In genomic region chr9:128349125-128349524, GRCh38 we compare ENCODE assay signal across 17 cellular contexts. TPM values are rescaled to one million over a fixed set of nuclear protein-coding genes. Genes with fewer than 3 reads are reported as not detected.
DNase-seq lines count a peak whose midpoint lies in the region; ATAC-seq and TF ChIP-seq lines count a peak whose summit lies in the region.
"Had no signal": no experiment of that assay in that cellular context is flagged by ENCODE, and none has a peak within 500 bp of the region (broad histone marks: within the 10 kb centered on the region; RNA-seq: fewer than 3 reads in every experiment).

No MANE protein-coding gene starts in this region.

- no peaks in the 10 kb centered on the region for H3K9me3 Mint-ChIP-seq in activated naive CD8-positive, alpha-beta T cell treated with anti-CD3 and anti-CD28 coated beads, Interleukin-2, amount 10 ng/mL, durations not matched to agents 7 days and 5 days
- H3K9me3 Mint-ChIP-seq in activated naive CD8-positive, alpha-beta T cell treated with anti-CD3 and anti-CD28 coated beads, Interleukin-2, amount 50 U/mL, for 24 hours = no peaks in the 10 kb centered on the region
- no peaks in the 10 kb centered on the region for H3K9me3 Mint-ChIP-seq in memory B cell
- no peaks in the 10 kb centered on the region for H3K9me3 Mint-ChIP-seq in stimulated activated effector memory CD8-positive, alpha-beta T cell treated with anti-CD3 and anti-CD28 coated beads, Interleukin-12 subunit alpha, Interleukin-12 subunit beta, amount 100 ng/mL, for 72 hours
- H3K9me3 Mint-ChIP-seq: CD8-positive, alpha-beta T cell; GM23338; H9 had no signal

- no peak overlapping the region for H3K4me3 Mint-ChIP-seq in activated naive CD8-positive, alpha-beta T cell treated with anti-CD3 and anti-CD28 coated beads, Interleukin-2, amount 10 ng/mL, durations not matched to agents 7 days and 5 days
- H3K4me3 Mint-ChIP-seq in activated naive CD8-positive, alpha-beta T cell treated with anti-CD3 and anti-CD28 coated beads, Interleukin-2, amount 50 U/mL, for 24 hours = no peak overlapping the region
- H3K4me3 Mint-ChIP-seq in memory B cell = no peak overlapping the region
- no peak overlapping the region for H3K4me3 Mint-ChIP-seq in stimulated activated effector memory CD8-positive, alpha-beta T cell treated with anti-CD3 and anti-CD28 coated beads, Interleukin-12 subunit alpha, Interleukin-12 subunit beta, amount 100 ng/mL, for 72 hours
- H3K4me3 Mint-ChIP-seq: B cell; CD8-positive, alpha-beta T cell; GM23338 had no signal

- H3K27me3 ChIP-seq in BE2C = no peaks in the 10 kb centered on the region

- no peak overlapping the region for H3K4me3 ChIP-seq in BE2C (ENCODE audit: low read depth, low read length)
- H3K4me3 ChIP-seq: GM23338 had no signal

- H3K4me1 ChIP-seq in BE2C = no peaks in the 10 kb centered on the region
- H3K4me1 ChIP-seq: Caco-2 had no signal

- peaks cover 48% of the 10 kb centered on the region for H3K36me3 ChIP-seq in BE2C

- H3K27me3 Mint-ChIP-seq in activated naive CD8-positive, alpha-beta T cell treated with anti-CD3 and anti-CD28 coated beads, Interleukin-2, amount 10 ng/mL, durations not matched to agents 7 days and 5 days = no peaks in the 10 kb centered on the region
- H3K27me3 Mint-ChIP-seq in activated naive CD8-positive, alpha-beta T cell treated with anti-CD3 and anti-CD28 coated beads, Interleukin-2, amount 50 U/mL, for 24 hours = no peaks in the 10 kb centered on the region
- H3K27me3 Mint-ChIP-seq in memory B cell = no peaks in the 10 kb centered on the region
- H3K27me3 Mint-ChIP-seq: B cell had no signal

- H3K9me3 ChIP-seq in BE2C = no peaks in the 10 kb centered on the region
- H3K9me3 ChIP-seq: Caco-2 had no signal

- POLR2A ChIA-PET in activated naive CD8-positive, alpha-beta T cell treated with anti-CD3 and anti-CD28 coated beads, Interleukin-2, amount 10 ng/mL, durations not matched to agents 7 days and 5 days (lab: Charles Lee) = no interaction called here
- POLR2A ChIA-PET in RWPE1 (lab: Yijun Ruan, JAX; ENCODE audit: low non-redundant PET) = interaction anchor here (0.5 kb wide), 1 partner anchor 209 kb away, joined by 7 read pairs; no protein-coding TSS in a partner anchor

- DNase-seq in activated naive CD8-positive, alpha-beta T cell treated with anti-CD3 and anti-CD28 coated beads, Interleukin-2, amount 10 ng/mL, durations not matched to agents 7 days and 5 days = no peak
- no peak for DNase-seq in activated naive CD8-positive, alpha-beta T cell treated with anti-CD3 and anti-CD28 coated beads, Interleukin-2, amount 50 U/mL, for 24 hours
- no peak for DNase-seq in RWPE1 (ENCODE audit: low spot score)
- DNase-seq in memory B cell (ENCODE audit: low spot score in 2 of 2) = no peak
- DNase-seq in stimulated activated effector memory CD8-positive, alpha-beta T cell treated with anti-CD3 and anti-CD28 coated beads, Interleukin-12 subunit alpha, Interleukin-12 subunit beta, amount 100 ng/mL, for 72 hours (ENCODE audit: low spot score in 2 of 2) = no peak
- no peak for DNase-seq in BE2C
- DNase-seq: C1 segment of cervical spinal cord; Caco-2; CD8-positive, alpha-beta T cell; DMS153; DND-41; H9 had no signal

- no peaks in the 10 kb centered on the region for H3K4me1 Mint-ChIP-seq in activated naive CD8-positive, alpha-beta T cell treated with anti-CD3 and anti-CD28 coated beads, Interleukin-2, amount 10 ng/mL, durations not matched to agents 7 days and 5 days
- H3K4me1 Mint-ChIP-seq in activated naive CD8-positive, alpha-beta T cell treated with anti-CD3 and anti-CD28 coated beads, Interleukin-2, amount 50 U/mL, for 24 hours = no peaks in the 10 kb centered on the region
- H3K4me1 Mint-ChIP-seq in memory B cell = no peaks in the 10 kb centered on the region
- H3K4me1 Mint-ChIP-seq in stimulated activated effector memory CD8-positive, alpha-beta T cell treated with anti-CD3 and anti-CD28 coated beads, Interleukin-12 subunit alpha, Interleukin-12 subunit beta, amount 100 ng/mL, for 72 hours = no peaks in the 10 kb centered on the region
- H3K4me1 Mint-ChIP-seq: B cell, GM23338, H9 had no signal

- ATAC-seq in activated naive CD8-positive, alpha-beta T cell treated with anti-CD3 and anti-CD28 coated beads, Interleukin-2, amount 10 ng/mL, durations not matched to agents 7 days and 5 days (ENCODE audit: low read depth) = no peak
- no peak for ATAC-seq in activated naive CD8-positive, alpha-beta T cell treated with anti-CD3 and anti-CD28 coated beads, Interleukin-2, amount 50 U/mL, for 24 hours
- ATAC-seq in memory B cell (ENCODE audit: low read depth) (no peak), GM21526 (IDR thresholded peaks at IDR 0.05; ENCODE audit: low FRiP score, unreplicated experiment) (no peak), GM18502 (IDR thresholded peaks at IDR 0.05; ENCODE audit: poor library complexity, unreplicated experiment) (no peak)
- no peak for ATAC-seq in stimulated activated effector memory CD8-positive, alpha-beta T cell treated with anti-CD3 and anti-CD28 coated beads, Interleukin-12 subunit alpha, Interleukin-12 subunit beta, amount 100 ng/mL, for 72 hours
- ATAC-seq: CD8-positive, alpha-beta T cell; GM23338; HCT116 had no signal

- TF ChIP-seq CTCF in RWPE1 (conservative IDR thresholded peaks at IDR 0.05; ENCODE audit: low read depth) = no peak
- no peak for TF ChIP-seq CTCF in BE2C (IDR thresholded peaks at IDR 0.05; ENCODE audit: low read depth, low read length)

- H3K27ac Mint-ChIP-seq in activated naive CD8-positive, alpha-beta T cell treated with anti-CD3 and anti-CD28 coated beads, Interleukin-2, amount 10 ng/mL, durations not matched to agents 7 days and 5 days = peak overlapping the region; percentile 14
- no peak overlapping the region for H3K27ac Mint-ChIP-seq in activated naive CD8-positive, alpha-beta T cell treated with anti-CD3 and anti-CD28 coated beads, Interleukin-2, amount 50 U/mL, for 24 hours
- H3K27ac Mint-ChIP-seq in memory B cell = peak overlapping the region; percentile 67
- H3K27ac Mint-ChIP-seq in stimulated activated effector memory CD8-positive, alpha-beta T cell treated with anti-CD3 and anti-CD28 coated beads, Interleukin-12 subunit alpha, Interleukin-12 subunit beta, amount 100 ng/mL, for 72 hours = peak overlapping the region; percentile 71
- H3K27ac Mint-ChIP-seq: B cell; CD8-positive, alpha-beta T cell; GM23338; H9 had no signal

- peaks cover 5% of the 10 kb centered on the region for H3K36me3 Mint-ChIP-seq in activated naive CD8-positive, alpha-beta T cell treated with anti-CD3 and anti-CD28 coated beads, Interleukin-2, amount 10 ng/mL, durations not matched to agents 7 days and 5 days
- peaks cover 15% of the 10 kb centered on the region for H3K36me3 Mint-ChIP-seq in activated naive CD8-positive, alpha-beta T cell treated with anti-CD3 and anti-CD28 coated beads, Interleukin-2, amount 50 U/mL, for 24 hours (ENCODE audit: low read depth)
- H3K36me3 Mint-ChIP-seq in memory B cell = peaks cover 11% of the 10 kb centered on the region
- H3K36me3 Mint-ChIP-seq in stimulated activated effector memory CD8-positive, alpha-beta T cell treated with anti-CD3 and anti-CD28 coated beads, Interleukin-12 subunit alpha, Interleukin-12 subunit beta, amount 100 ng/mL, for 72 hours = peaks cover 84% of the 10 kb centered on the region

- CTCF ChIA-PET in RWPE1 (lab: Yijun Ruan, JAX) = no interaction called here

- peak overlapping the region; percentile 0; the same call in 1 of the 2 replicates for H3K27ac ChIP-seq in RWPE1

RNA-seq across cellular contexts. Expression of gene SLC27A4, which starts 8.8 kb away (rescaled TPM):
- total RNA-seq in activated naive CD8-positive, alpha-beta T cell treated with anti-CD3 and anti-CD28 coated beads, Interleukin-2, amount 10 ng/mL, durations not matched to agents 7 days and 5 days = 10 to 100 TPM; 13.6 to 13.9 TPM
- 74.4 TPM for polyA plus RNA-seq in BE2C (2012; ENCODE audit: insufficient read depth, insufficient read length, low read depth)

RNA-seq across cellular contexts. Expression of gene URM1, which starts 22.0 kb away (rescaled TPM):
- total RNA-seq in activated naive CD8-positive, alpha-beta T cell treated with anti-CD3 and anti-CD28 coated beads, Interleukin-2, amount 10 ng/mL, durations not matched to agents 7 days and 5 days = 10 to 100 TPM; 60.7 to 63.4 TPM
- polyA plus RNA-seq in BE2C (2012; ENCODE audit: insufficient read depth, insufficient read length, low read depth) = 115 TPM

RNA-seq across cellular contexts. Expression of gene COQ4, which starts 26.5 kb away (rescaled TPM):
- total RNA-seq in activated naive CD8-positive, alpha-beta T cell treated with anti-CD3 and anti-CD28 coated beads, Interleukin-2, amount 10 ng/mL, durations not matched to agents 7 days and 5 days = 10 to 100 TPM; 34.9 to 35.1 TPM
- polyA plus RNA-seq in BE2C (2012; ENCODE audit: insufficient read depth, insufficient read length, low read depth) = 203 TPM

RNA-seq across cellular contexts. Expression of gene TRUB2, which starts 26.9 kb away (rescaled TPM):
- 10 to 100 TPM; 18.7 to 21.0 TPM for total RNA-seq in activated naive CD8-positive, alpha-beta T cell treated with anti-CD3 and anti-CD28 coated beads, Interleukin-2, amount 10 ng/mL, durations not matched to agents 7 days and 5 days
- polyA plus RNA-seq in BE2C (2012; ENCODE audit: insufficient read depth, insufficient read length, low read depth) = 212 TPM
